33 cellular contexts compared by ENCODE assay signal in the genomic region with DNA sequence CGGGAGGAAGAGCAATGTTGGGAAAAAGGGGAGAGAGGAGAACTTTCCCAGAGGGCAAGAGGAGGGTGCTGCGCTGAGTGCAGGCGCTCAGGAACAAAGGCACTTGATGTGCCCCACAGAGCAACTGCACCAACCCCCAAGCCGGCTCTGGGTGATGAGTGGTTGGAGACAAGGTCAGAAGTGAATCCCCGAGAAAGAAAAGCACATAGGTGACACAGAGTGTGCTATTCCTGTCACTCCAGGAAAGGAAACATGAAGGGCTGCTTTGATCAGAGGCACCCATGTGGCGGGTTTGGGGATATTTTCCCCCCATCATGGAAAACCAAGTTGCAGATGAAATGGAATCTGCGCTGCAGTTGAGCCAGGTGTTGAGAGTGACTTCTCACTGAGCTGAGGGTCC. TPM values are rescaled to one million over a fixed set of nuclear protein-coding genes. Genes with fewer than 3 reads are reported as not detected.
"Had no signal": no experiment of that assay in that cellular context is flagged by ENCODE, and none has a peak within 500 bp of the region (broad histone marks: within the 10 kb centered on the region; RNA-seq: fewer than 3 reads in every experiment).

No MANE protein-coding gene starts in this region.

- H3K27ac ChIP-seq: ascending aorta, body of pancreas, breast epithelium, WERI-Rb-1 had no signal

- H3K4me3 ChIP-seq: ascending aorta, body of pancreas, breast epithelium, K562 had no signal

- H3K4me3 Mint-ChIP-seq: activated CD8-positive, alpha-beta T cell treated with anti-CD3 and anti-CD28 coated beads, Interleukin-2, amount 10 ng/mL, durations not matched to agents 7 days and 5 days; activated naive CD4-positive, alpha-beta T cell treated with anti-CD3 and anti-CD28 coated beads, Interleukin-2, amount 50 U/mL, for 24 hours; activated naive CD8-positive, alpha-beta T cell treated with anti-CD3 and anti-CD28 coated beads, Interleukin-2, amount 10 ng/mL, durations not matched to agents 7 days and 5 days; activated T-cell treated with anti-CD3 and anti-CD28 coated beads, Interleukin-2, amount 50 U/mL, for 24 hours; T-cell had no signal

- H3K4me1 ChIP-seq: ascending aorta, body of pancreas, breast epithelium had no signal

- H3K9me3 ChIP-seq: ascending aorta, body of pancreas, breast epithelium had no signal

- H3K36me3 Mint-ChIP-seq: activated naive CD4-positive, alpha-beta T cell treated with anti-CD3 and anti-CD28 coated beads, Interleukin-2, amount 50 U/mL, for 24 hours; activated naive CD8-positive, alpha-beta T cell treated with anti-CD3 and anti-CD28 coated beads, Interleukin-2, amount 10 ng/mL, durations not matched to agents 7 days and 5 days; T-cell had no signal

- H3K36me3 ChIP-seq: ascending aorta, breast epithelium, WERI-Rb-1 had no signal

- DNase-seq: activated CD4-positive, alpha-beta T cell treated with anti-CD3 and anti-CD28 coated beads for 1 hour; activated CD4-positive, alpha-beta T cell treated with anti-CD3 and anti-CD28 coated beads for 48 hours; activated CD4-positive, alpha-beta T cell treated with anti-CD3 and anti-CD28 coated beads, Interleukin-2, amount 50 U/mL, for 48 hours; activated CD4-positive, CD25-positive, alpha-beta regulatory T cell; activated CD8-positive, alpha-beta T cell treated with anti-CD3 and anti-CD28 coated beads, Interleukin-2, amount 10 ng/mL, durations not matched to agents 7 days and 5 days; activated gamma-delta T cell; activated naive CD4-positive, alpha-beta T cell treated with Interleukin-2 at 50 U/mL for 16 hours; activated naive CD8-positive, alpha-beta T cell treated with anti-CD3 and anti-CD28 coated beads, Interleukin-2, amount 10 ng/mL, durations not matched to agents 7 days and 5 days; activated T-cell treated with anti-CD3 and anti-CD28 coated beads, Interleukin-2, amount 50 U/mL, for 24 hours; amygdala; body of pancreas; caudate nucleus; NCI-H1105; NCI-H1417 treated with DMSO at 0.1 percent for 48 hours; NCI-H1694; NCI-H1930; NCI-H345; NCI-H524 treated with DMSO at 0.1 percent for 48 hours; SIG-M5; T-cell; T-helper 2 cell; T-helper 9 cell; WERI-Rb-1 had no signal

- H3K27me3 ChIP-seq: ascending aorta, body of pancreas, breast epithelium had no signal

- H3K9me3 Mint-ChIP-seq: activated naive CD4-positive, alpha-beta T cell treated with anti-CD3 and anti-CD28 coated beads, Interleukin-2, amount 50 U/mL, for 24 hours; activated naive CD8-positive, alpha-beta T cell treated with anti-CD3 and anti-CD28 coated beads, Interleukin-2, amount 10 ng/mL, durations not matched to agents 7 days and 5 days; activated T-cell treated with anti-CD3 and anti-CD28 coated beads, Interleukin-2, amount 50 U/mL, for 24 hours; activated T-helper 2 cell treated with anti-CD3 and anti-CD28 coated beads, Interferon-gamma antibody, Interleukin-2, Interleukin-4, amounts not matched to agents 10 μg/mL and 5 μg/mL and 100 μg/mL, durations not matched to agents 14 hours and 24 hours and 36 hours; T-cell had no signal

- FAIRE-seq: K562 had no signal

- ATAC-seq: activated CD8-positive, alpha-beta T cell treated with anti-CD3 and anti-CD28 coated beads, Interleukin-2, amount 10 ng/mL, durations not matched to agents 7 days and 5 days; body of pancreas; K562; Panc1; SK-N-SH treated with all-trans-retinoic acid at 6 μM for 48 hours; T-cell had no signal

- H3K27ac Mint-ChIP-seq: activated CD8-positive, alpha-beta T cell treated with anti-CD3 and anti-CD28 coated beads, Interleukin-2, amount 10 ng/mL, durations not matched to agents 7 days and 5 days; activated naive CD4-positive, alpha-beta T cell treated with anti-CD3 and anti-CD28 coated beads, Interleukin-2, amount 50 U/mL, for 24 hours; activated naive CD8-positive, alpha-beta T cell treated with anti-CD3 and anti-CD28 coated beads, Interleukin-2, amount 10 ng/mL, durations not matched to agents 7 days and 5 days; activated T-cell treated with anti-CD3 and anti-CD28 coated beads, Interleukin-2, amount 50 U/mL, for 24 hours; activated T-helper 2 cell treated with anti-CD3 and anti-CD28 coated beads, Interferon-gamma antibody, Interleukin-2, Interleukin-4, amounts not matched to agents 10 μg/mL and 5 μg/mL and 100 μg/mL, durations not matched to agents 14 hours and 24 hours and 36 hours; T-cell had no signal

- H3K4me1 Mint-ChIP-seq: activated naive CD4-positive, alpha-beta T cell treated with anti-CD3 and anti-CD28 coated beads, Interleukin-2, amount 50 U/mL, for 24 hours; activated naive CD8-positive, alpha-beta T cell treated with anti-CD3 and anti-CD28 coated beads, Interleukin-2, amount 10 ng/mL, durations not matched to agents 7 days and 5 days; T-cell had no signal

RNA-seq across cellular contexts. Expression of a gene that starts 20.7 kb away (rescaled TPM):
- total RNA-seq: activated CD8-positive, alpha-beta T cell treated with anti-CD3 and anti-CD28 coated beads, Interleukin-2, amount 10 ng/mL, durations not matched to agents 7 days and 5 days; activated naive CD8-positive, alpha-beta T cell treated with anti-CD3 and anti-CD28 coated beads, Interleukin-2, amount 10 ng/mL, durations not matched to agents 7 days and 5 days; activated T-helper 2 cell treated with anti-CD3 and anti-CD28 coated beads, Interferon-gamma antibody, Interleukin-2, Interleukin-4, amounts not matched to agents 10 μg/mL and 5 μg/mL and 100 μg/mL, durations not matched to agents 14 hours and 24 hours and 36 hours; ascending aorta; M059J; NCI-H460; RPMI7951; T-cell had no signal
